26 cellular contexts compared by ENCODE assay signal in the genomic region with DNA sequence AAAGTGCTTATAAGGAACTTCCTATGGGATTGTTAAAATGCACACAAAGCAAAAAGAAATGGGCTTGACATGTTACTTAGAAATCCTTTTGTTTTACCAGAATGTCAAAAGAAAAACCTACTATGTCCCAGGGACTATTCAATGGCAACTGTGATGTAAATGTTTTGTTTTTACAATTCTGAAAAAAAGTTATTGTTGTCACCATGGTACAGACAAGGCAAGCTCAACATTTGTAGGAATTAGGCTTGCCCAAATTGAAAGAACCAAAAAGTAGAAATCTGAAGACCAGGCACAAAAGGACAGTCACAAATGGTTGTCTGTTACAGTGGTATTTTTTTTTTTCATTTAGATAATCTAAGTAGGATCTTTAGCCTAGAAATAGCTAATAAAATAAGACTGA.
"Had no signal": no experiment of that assay in that cellular context is flagged by ENCODE, and none has a peak within 500 bp of the region (broad histone marks: within the 10 kb centered on the region; RNA-seq: fewer than 3 reads in every experiment).

No MANE protein-coding gene starts in this region.

- H3K4me1 ChIP-seq: adrenal gland, parathyroid adenoma, right atrium auricular region, spleen, suprapubic skin, tibial artery had no signal

- H3K9ac ChIP-seq: parathyroid adenoma had no signal

- H3K27me3 Mint-ChIP-seq: activated CD4-positive, alpha-beta memory T cell treated with anti-CD3 and anti-CD28 coated beads for 36 hours; activated naive CD8-positive, alpha-beta T cell treated with anti-CD3 and anti-CD28 coated beads for 36 hours; brain; effector memory CD8-positive, alpha-beta T cell; naive B cell had no signal

- H3K4me3 ChIP-seq: adrenal gland, right atrium auricular region, spleen, suprapubic skin, tibial artery had no signal

- H3K27ac ChIP-seq: adrenal gland, parathyroid adenoma, right atrium auricular region, spleen, suprapubic skin, tibial artery had no signal

- DNase-seq: activated CD4-positive, alpha-beta memory T cell treated with anti-CD3 and anti-CD28 coated beads for 36 hours; activated CD4-positive, alpha-beta T cell treated with anti-CD3 and anti-CD28 coated beads for 4 hours; activated CD8-positive, alpha-beta memory T cell treated with anti-CD3 and anti-CD28 coated beads, Interleukin-2, amount 50 U/mL, for 4 hours; activated effector memory CD4-positive, alpha-beta T cell treated with anti-CD3 and anti-CD28 coated beads, Interleukin-2, amount 50 U/mL, for 16 hours; activated naive CD4-positive, alpha-beta T cell treated with anti-CD3 and anti-CD28 coated beads for 36 hours; activated naive CD8-positive, alpha-beta T cell treated with anti-CD3 and anti-CD28 coated beads for 36 hours; activated T-cell treated with anti-CD3 and anti-CD28 coated beads, Interleukin-2, amount 50 U/mL, for 1 hour; adrenal gland; aorta; caudate nucleus; cortex of kidney; effector memory CD8-positive, alpha-beta T cell; head of caudate nucleus; hippocampal formation; naive B cell; occipital lobe; spleen; stimulated activated naive CD4-positive, alpha-beta T cell; tibial artery had no signal

- ATAC-seq: effector memory CD8-positive, alpha-beta T cell had no signal

- H3K9me3 Mint-ChIP-seq: activated naive CD4-positive, alpha-beta T cell treated with anti-CD3 and anti-CD28 coated beads for 36 hours; activated naive CD8-positive, alpha-beta T cell treated with anti-CD3 and anti-CD28 coated beads for 36 hours; activated T-helper 1 cell treated with anti-CD3 and anti-CD28 coated beads, Interleukin-12 subunit alpha, Interleukin-12 subunit beta, Interleukin-2, Interleukin-4 antibody, amounts not matched to agents 30 ng/mL and 10 ng/mL and 1 ng/mL, durations not matched to agents 14 hours and 24 hours and 36 hours; brain had no signal

- H3K36me3 ChIP-seq: adrenal gland, right atrium auricular region, spleen, suprapubic skin, tibial artery had no signal

- H3K36me3 Mint-ChIP-seq: activated CD4-positive, alpha-beta memory T cell treated with anti-CD3 and anti-CD28 coated beads for 36 hours; activated naive CD8-positive, alpha-beta T cell treated with anti-CD3 and anti-CD28 coated beads for 36 hours; brain; mesothelial cell of epicardium; naive B cell had no signal

- H3K27ac Mint-ChIP-seq: activated CD4-positive, alpha-beta memory T cell treated with anti-CD3 and anti-CD28 coated beads for 36 hours; activated naive CD4-positive, alpha-beta T cell treated with anti-CD3 and anti-CD28 coated beads for 36 hours; activated naive CD8-positive, alpha-beta T cell treated with anti-CD3 and anti-CD28 coated beads for 36 hours; activated T-helper 1 cell treated with anti-CD3 and anti-CD28 coated beads, Interleukin-12 subunit alpha, Interleukin-12 subunit beta, Interleukin-2, Interleukin-4 antibody, amounts not matched to agents 30 ng/mL and 10 ng/mL and 1 ng/mL, durations not matched to agents 14 hours and 24 hours and 36 hours; brain; effector memory CD8-positive, alpha-beta T cell; mesothelial cell of epicardium; naive B cell; T-helper 2 cell treated with Interferon-gamma antibody and Interleukin-4, amounts not matched to agents 5 μg/mL and 100 μg/mL, for 36 hours had no signal

- H3K4me1 Mint-ChIP-seq: activated naive CD8-positive, alpha-beta T cell treated with anti-CD3 and anti-CD28 coated beads for 36 hours; mesothelial cell of epicardium; naive B cell had no signal

- H3K4me3 Mint-ChIP-seq: activated CD4-positive, alpha-beta memory T cell treated with anti-CD3 and anti-CD28 coated beads for 36 hours; activated naive CD4-positive, alpha-beta T cell treated with anti-CD3 and anti-CD28 coated beads for 36 hours; activated naive CD8-positive, alpha-beta T cell treated with anti-CD3 and anti-CD28 coated beads for 36 hours; activated T-helper 1 cell treated with anti-CD3 and anti-CD28 coated beads, Interleukin-12 subunit alpha, Interleukin-12 subunit beta, Interleukin-2, Interleukin-4 antibody, amounts not matched to agents 30 ng/mL and 10 ng/mL and 1 ng/mL, durations not matched to agents 14 hours and 24 hours and 36 hours; brain; effector memory CD8-positive, alpha-beta T cell; mesothelial cell of epicardium; naive B cell; T-helper 2 cell treated with Interferon-gamma antibody and Interleukin-4, amounts not matched to agents 5 μg/mL and 100 μg/mL, for 36 hours had no signal

- H3K9me3 ChIP-seq: adrenal gland, right atrium auricular region, suprapubic skin, tibial artery had no signal

- H3K27me3 ChIP-seq: adrenal gland, right atrium auricular region, spleen, suprapubic skin, tibial artery had no signal
